In the genomic region with DNA sequence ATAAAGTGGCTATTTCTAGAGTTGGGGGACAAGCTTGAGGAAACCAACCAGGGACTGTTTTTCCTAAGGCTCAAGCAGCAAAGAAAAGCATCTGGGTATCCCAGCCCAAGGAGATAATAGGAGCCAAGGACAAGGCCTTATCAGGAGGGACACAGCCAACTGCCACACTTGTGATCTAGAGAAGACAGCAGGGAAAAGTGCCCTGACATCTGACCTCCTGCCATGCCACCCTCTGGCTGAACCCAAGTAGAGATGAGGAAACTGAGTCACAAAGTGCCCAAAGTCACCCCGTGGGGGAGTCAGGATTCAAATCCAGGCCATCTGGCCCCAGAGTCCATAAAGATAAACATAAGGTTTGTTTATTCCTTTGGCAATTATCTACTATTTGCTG, we compare ENCODE assay signal across 1 cellular context.
TF ChIP-seq lines count a peak whose summit lies in the region.

No MANE protein-coding gene starts in this region.

TF ChIP-seq in H1, 55 proteins besides CTCF, POLR2A, EP300 and RAD21:
- no peak for TF ChIP-seq GABPA (IDR thresholded peaks at IDR 0.05; ENCODE audit: borderline replicate concordance, insufficient read depth, low read length)
